ENCODE assay signal across 25 cellular contexts in the genomic region with DNA sequence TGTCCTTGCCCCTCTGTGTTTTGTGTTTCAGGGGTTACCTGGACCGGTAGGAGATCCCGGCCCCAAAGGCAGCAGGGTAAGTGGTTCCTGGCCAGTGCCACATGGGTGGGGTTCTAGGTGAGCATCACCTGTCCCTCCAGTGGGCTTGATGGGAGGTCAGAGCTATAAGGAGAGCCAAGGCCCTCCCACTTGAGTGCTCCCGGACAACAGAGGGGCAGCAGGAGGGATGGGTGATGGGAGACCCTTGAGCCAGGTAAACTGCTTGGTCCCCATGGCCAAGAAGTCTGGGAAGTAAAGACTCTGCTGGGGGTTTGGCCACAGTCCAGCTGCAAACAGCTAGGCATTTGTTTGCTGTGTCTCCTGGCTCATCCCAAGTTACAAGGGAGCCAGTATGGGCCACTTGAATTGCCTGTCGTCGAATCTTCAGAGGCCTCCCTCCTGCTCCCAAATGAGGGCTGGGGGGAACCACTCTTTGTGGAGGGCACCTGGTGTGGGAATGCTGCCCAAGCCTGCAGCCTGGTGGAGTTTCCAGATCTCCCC. TPM values are rescaled to one million over a fixed set of nuclear protein-coding genes. Genes with fewer than 3 reads are reported as not detected.
DNase-seq lines count a peak whose midpoint lies in the region; ATAC-seq and TF ChIP-seq lines count a peak whose summit lies in the region.
"Had no signal": no experiment of that assay in that cellular context is flagged by ENCODE, and none has a peak within 500 bp of the region (broad histone marks: within the 10 kb centered on the region; RNA-seq: fewer than 3 reads in every experiment).

No MANE protein-coding gene starts in this region.

- H3F3A ChIP-seq in PC-9 (ENCODE audit: insufficient read depth, low read depth) = no peaks in the 10 kb centered on the region

- BruUV-seq in PC-9 (replicated peaks; lab: Mats Ljungman, UMichigan) = no TSS peak

- intact Hi-C loops in left ventricle myocardium inferior (cut with micrococcal nuclease) (no loop called here), Right ventricle myocardium inferior (cut with DNase I) (loop anchor here (2.0 kb wide), 2 partner anchors 27 to 45 kb away; no protein-coding TSS in a partner anchor), aorta (cut with DNase I) (loop anchor here (5.0 kb wide), 2 partner anchors 34 to 44 kb away; no protein-coding TSS in a partner anchor), PC-9 (cut with micrococcal nuclease; ENCODE audit: unreplicated experiment) (no loop called here)

- POLR2A ChIA-PET in PC-9 (lab: Charles Lee; ENCODE audit: unreplicated experiment) = no interaction called here

- no peak overlapping the region for H2AFZ ChIP-seq in PC-9

- H3K9me2 ChIP-seq in PC-9 (ENCODE audit: insufficient read depth) = no peaks in the 10 kb centered on the region

- H3K79me2 ChIP-seq in PC-9 (ENCODE audit: low read depth) = no peaks in the 10 kb centered on the region

- H3K4me3 ChIP-seq in left ventricle myocardium inferior = no peak overlapping the region
- H3K4me3 ChIP-seq in right atrium auricular region = no peak overlapping the region
- no peak overlapping the region for H3K4me3 ChIP-seq in aorta (ENCODE audit: low read length in 2 of 2)
- no peak overlapping the region for H3K4me3 ChIP-seq in PC-9
- H3K4me3 ChIP-seq in effector memory CD4-positive, alpha-beta T cell (ENCODE audit: insufficient read depth, low read depth, low read length, poor library complexity, severe bottlenecking) = no peak overlapping the region
- H3K4me3 ChIP-seq: A549, pancreas had no signal

- H3K27ac ChIP-seq in left ventricle myocardium inferior (replicated peaks) (peak overlapping the region; percentile 88), right atrium auricular region (peak overlapping the region; percentile 81 to 89), aorta (ENCODE audit: low read depth in 1 of 2, low read length in 2 of 2) (peak overlapping the region; percentile 16 to 39), PC-9 (no peak overlapping the region)
- H3K27ac ChIP-seq in effector memory CD4-positive, alpha-beta T cell (ENCODE audit: insufficient read depth, low read length, poor library complexity, severe bottlenecking) = no peak overlapping the region
- H3K27ac ChIP-seq: A549, pancreas had no signal

- DNase-seq in left ventricle myocardium inferior (no peak), Right ventricle myocardium inferior (ENCODE audit: missing footprints) (no peak), right atrium auricular region (ENCODE audit: low spot score) (no peak), progenitor cell of endocrine pancreas (ENCODE audit: low spot score, unreplicated experiment) (no peak), aorta (no peak), T-helper 9 cell (no peak), PC-9 (no peak)
- no peak for DNase-seq in effector memory CD4-positive, alpha-beta T cell
- DNase-seq: activated CD8-positive, alpha-beta T cell treated with anti-CD3 and anti-CD28 coated beads for 36 hours; DMS53; GF-D8; immature natural killer cell; KBM-7; NCI-H1417; NCI-H2081 treated with DMSO at 0.1 percent for 48 hours; NCI-H446; NCI-H774; stimulated activated CD4-positive, alpha-beta T cell treated with anti-CD3 and anti-CD28 coated beads, Interleukin-15, amount 100 ng/mL, for 24 hours; stimulated activated naive CD4-positive, alpha-beta T cell; T-helper 2 cell had no signal

- peak overlapping the region; percentile 45 for H3K27ac Mint-ChIP-seq in progenitor cell of endocrine pancreas
- H3K27ac Mint-ChIP-seq: activated CD8-positive, alpha-beta T cell treated with anti-CD3 and anti-CD28 coated beads for 36 hours; activated naive CD4-positive, alpha-beta T cell treated with anti-CD3 and anti-CD28 coated beads, Interleukin-2, amount 50 U/mL, for 24 hours; activated T-helper 17 cell treated with anti-CD3 and anti-CD28 coated beads, Interleukin-2, amount 50 U/mL, for 72 hours; immature natural killer cell; natural killer cell treated with Interleukin-12 subunit alpha and Interleukin-12 subunit beta and Interleukin-15 and Interleukin-18, amount 100 ng/mL, for 72 hours had no signal

- H3K36me3 ChIP-seq in left ventricle myocardium inferior (no peaks in the 10 kb centered on the region), right atrium auricular region (no peaks in the 10 kb centered on the region), aorta (ENCODE audit: control insufficient read depth in 1 of 2, insufficient read depth in 2 of 2, low read length in 1 of 2) (no peaks in the 10 kb centered on the region), PC-9 (ENCODE audit: low read depth) (no peaks in the 10 kb centered on the region)
- H3K36me3 ChIP-seq in effector memory CD4-positive, alpha-beta T cell (ENCODE audit: control insufficient read depth, insufficient read depth, low read length) = no peaks in the 10 kb centered on the region
- H3K36me3 ChIP-seq: pancreas had no signal

- no peaks in the 10 kb centered on the region for H4K20me1 ChIP-seq in PC-9 (ENCODE audit: insufficient read depth)

- no peak overlapping the region for H3K4me2 ChIP-seq in PC-9
- H3K4me2 ChIP-seq: A549 had no signal

- CTCF ChIA-PET in PC-9 (lab: Charles Lee) = interaction anchor here (0.5 kb wide), 1 partner anchor 898 kb away, joined by 3 read pairs; no protein-coding TSS in a partner anchor

- no peak overlapping the region for H3K4me3 Mint-ChIP-seq in progenitor cell of endocrine pancreas (ENCODE audit: low read depth)
- H3K4me3 Mint-ChIP-seq: activated CD8-positive, alpha-beta T cell treated with anti-CD3 and anti-CD28 coated beads for 36 hours; activated naive CD4-positive, alpha-beta T cell treated with anti-CD3 and anti-CD28 coated beads, Interleukin-2, amount 50 U/mL, for 24 hours; activated T-helper 17 cell treated with anti-CD3 and anti-CD28 coated beads, Interleukin-2, amount 50 U/mL, for 72 hours; immature natural killer cell; natural killer cell treated with Interleukin-12 subunit alpha and Interleukin-12 subunit beta and Interleukin-15 and Interleukin-18, amount 100 ng/mL, for 72 hours had no signal

- no peaks in the 10 kb centered on the region for H3K9me3 ChIP-seq in left ventricle myocardium inferior (replicated peaks)
- H3K9me3 ChIP-seq in right atrium auricular region = no peaks in the 10 kb centered on the region
- no peaks in the 10 kb centered on the region for H3K9me3 ChIP-seq in aorta (ENCODE audit: control insufficient read depth, low read length)
- H3K9me3 ChIP-seq in PC-9 (ENCODE audit: insufficient read depth, low read depth) = no peaks in the 10 kb centered on the region
- no peaks in the 10 kb centered on the region for H3K9me3 ChIP-seq in effector memory CD4-positive, alpha-beta T cell (ENCODE audit: control insufficient read depth, low read length)
- H3K9me3 ChIP-seq: A549, pancreas had no signal

- H3K36me3 Mint-ChIP-seq in progenitor cell of endocrine pancreas (ENCODE audit: insufficient read depth) = peaks cover 24% of the 10 kb centered on the region
- H3K36me3 Mint-ChIP-seq: activated naive CD4-positive, alpha-beta T cell treated with anti-CD3 and anti-CD28 coated beads, Interleukin-2, amount 50 U/mL, for 24 hours; immature natural killer cell; natural killer cell treated with Interleukin-12 subunit alpha and Interleukin-12 subunit beta and Interleukin-15 and Interleukin-18, amount 100 ng/mL, for 72 hours had no signal

- no peak for ATAC-seq in Right ventricle myocardium inferior
- no peak for ATAC-seq in aorta (ENCODE audit: low FRiP score)
- ATAC-seq: activated CD8-positive, alpha-beta T cell treated with anti-CD3 and anti-CD28 coated beads for 36 hours; activated T-helper 17 cell treated with anti-CD3 and anti-CD28 coated beads, Interleukin-2, amount 50 U/mL, for 72 hours; natural killer cell treated with Interleukin-12 subunit alpha and Interleukin-12 subunit beta and Interleukin-15 and Interleukin-18, amount 100 ng/mL, for 72 hours; pancreas had no signal

- H3K27me3 ChIP-seq in left ventricle myocardium inferior (ENCODE audit: low read depth) (no peaks in the 10 kb centered on the region), right atrium auricular region (no peaks in the 10 kb centered on the region), aorta (ENCODE audit: control insufficient read depth in 1 of 2, insufficient read depth in 2 of 2, low read length in 1 of 2) (no peaks in the 10 kb centered on the region), PC-9 (ENCODE audit: insufficient read depth, low read depth) (no peaks in the 10 kb centered on the region)
- no peaks in the 10 kb centered on the region for H3K27me3 ChIP-seq in effector memory CD4-positive, alpha-beta T cell (replicated peaks; ENCODE audit: control insufficient read depth, insufficient read depth, low read length, poor library complexity, severe bottlenecking)
- H3K27me3 ChIP-seq: pancreas had no signal

- H3K9me3 Mint-ChIP-seq in progenitor cell of endocrine pancreas (ENCODE audit: low read depth) = no peaks in the 10 kb centered on the region
- H3K9me3 Mint-ChIP-seq: activated CD8-positive, alpha-beta T cell treated with anti-CD3 and anti-CD28 coated beads for 36 hours; activated naive CD4-positive, alpha-beta T cell treated with anti-CD3 and anti-CD28 coated beads, Interleukin-2, amount 50 U/mL, for 24 hours; activated T-helper 17 cell treated with anti-CD3 and anti-CD28 coated beads, Interleukin-2, amount 50 U/mL, for 72 hours; immature natural killer cell; natural killer cell treated with Interleukin-12 subunit alpha and Interleukin-12 subunit beta and Interleukin-15 and Interleukin-18, amount 100 ng/mL, for 72 hours had no signal

- H3K4me1 Mint-ChIP-seq in progenitor cell of endocrine pancreas (ENCODE audit: low read depth) = peaks cover 13% of the 10 kb centered on the region
- H3K4me1 Mint-ChIP-seq: activated naive CD4-positive, alpha-beta T cell treated with anti-CD3 and anti-CD28 coated beads, Interleukin-2, amount 50 U/mL, for 24 hours; activated T-helper 17 cell treated with anti-CD3 and anti-CD28 coated beads, Interleukin-2, amount 50 U/mL, for 72 hours; immature natural killer cell had no signal

- H3K4me1 ChIP-seq in left ventricle myocardium inferior = peaks cover 57% of the 10 kb centered on the region
- H3K4me1 ChIP-seq in right atrium auricular region = peaks cover 0 to 45% of the 10 kb centered on the region in 2 donors
- H3K4me1 ChIP-seq in aorta (ENCODE audit: control insufficient read depth in 1 of 2, insufficient read depth in 2 of 2, low read length in 2 of 2) = peaks cover 4 to 5% of the 10 kb centered on the region in 2 donors
- H3K4me1 ChIP-seq in PC-9 (replicated peaks; ENCODE audit: insufficient read depth) = no peaks in the 10 kb centered on the region
- no peaks in the 10 kb centered on the region for H3K4me1 ChIP-seq in effector memory CD4-positive, alpha-beta T cell (ENCODE audit: control insufficient read depth, insufficient read depth, low read length, poor library complexity, severe bottlenecking)
- H3K4me1 ChIP-seq: pancreas had no signal

- H3K27me3 Mint-ChIP-seq in progenitor cell of endocrine pancreas = no peaks in the 10 kb centered on the region
- H3K27me3 Mint-ChIP-seq: activated CD8-positive, alpha-beta T cell treated with anti-CD3 and anti-CD28 coated beads for 36 hours; activated naive CD4-positive, alpha-beta T cell treated with anti-CD3 and anti-CD28 coated beads, Interleukin-2, amount 50 U/mL, for 24 hours; activated T-helper 17 cell treated with anti-CD3 and anti-CD28 coated beads, Interleukin-2, amount 50 U/mL, for 72 hours; natural killer cell treated with Interleukin-12 subunit alpha and Interleukin-12 subunit beta and Interleukin-15 and Interleukin-18, amount 100 ng/mL, for 72 hours had no signal

- 70 to 76% methylated on average over 5 of the region's 5 CpGs for WGBS in aorta, 2 donors

- TF ChIP-seq CTCF in left ventricle myocardium inferior (IDR thresholded peaks at IDR 0.05; ENCODE audit: borderline replicate concordance) (no peak), right atrium auricular region (IDR thresholded peaks at IDR 0.05) (no peak), progenitor cell of endocrine pancreas (IDR thresholded peaks at IDR 0.05; ENCODE audit: unreplicated experiment) (no peak), PC-9 (conservative IDR thresholded peaks at IDR 0.05) (no peak)

RNA-seq across cellular contexts. Expression of gene COL27A1, which starts 51.0 kb away (rescaled TPM):
- 6.4 TPM for total RNA-seq in left ventricle myocardium inferior
- 9.8 TPM for total RNA-seq in Right ventricle myocardium inferior
- total RNA-seq in right atrium auricular region = 1 to 10 TPM; 1.5 to 2.7 TPM
- 162 and 178 TPM in 2 replicates for total RNA-seq in progenitor cell of endocrine pancreas
- 10 to 100 TPM; 36.9 to 54.3 TPM for total RNA-seq in aorta
- polyA plus RNA-seq in aorta = 10 to 100 TPM in 1 of 2 donors, 1 to 10 TPM in 1; 1.9 to 59.4 TPM
- total RNA-seq in PC-9 (2021) = 0.39 and 0.83 TPM in 2 replicates
- polyA plus RNA-seq: immature natural killer cell had no signal

Comparison
In these comparisons a context has a peak if more than half of its experiments do, and no peak if none do; other contexts are left out.
1. intact Hi-C loops: an anchor here in Right ventricle myocardium inferior (2.0 kb wide) and aorta (5.0 kb wide); none called in left ventricle myocardium inferior and PC-9.
2. H3K27ac ChIP-seq: peak in left ventricle myocardium inferior (single experiment), right atrium auricular region (2 of 2) and aorta (2 of 2); none in PC-9 (single experiment) and effector memory CD4-positive, alpha-beta T cell (single experiment).